8 cellular contexts compared by ENCODE assay signal in the genomic region with DNA sequence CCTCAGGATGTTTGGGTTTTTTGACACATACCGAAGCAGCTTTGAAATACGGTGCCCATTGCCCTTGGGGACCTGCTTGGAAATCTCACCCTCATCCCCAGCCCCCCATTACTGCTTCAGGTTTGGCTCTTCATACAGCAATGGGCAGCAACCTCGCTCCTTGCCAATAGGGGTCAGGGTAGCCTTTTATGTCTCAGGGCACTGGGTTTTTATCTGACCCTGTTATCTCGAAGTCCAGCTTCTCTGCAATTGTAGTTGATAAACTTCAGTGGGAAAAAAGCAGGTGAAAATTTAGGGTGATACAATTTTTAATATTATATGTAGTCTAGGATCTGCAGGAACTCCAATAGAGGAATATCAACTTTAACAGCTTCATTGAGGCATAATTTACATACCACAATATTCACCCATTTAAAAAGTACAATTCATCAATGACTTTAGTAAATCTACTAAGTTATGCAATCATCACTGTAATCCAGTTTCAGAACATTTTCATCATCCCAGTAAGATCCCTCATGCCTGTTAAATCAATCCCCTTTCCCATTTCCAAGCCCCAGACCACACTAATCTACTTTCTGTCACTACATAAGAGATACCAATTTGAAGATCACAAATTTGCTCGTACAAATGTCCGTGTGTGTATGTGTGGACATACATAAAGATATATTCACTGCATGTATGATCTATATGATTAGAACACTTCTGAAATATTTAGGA.
DNase-seq lines count a peak whose midpoint lies in the region; ATAC-seq, FAIRE-seq and TF ChIP-seq lines count a peak whose summit lies in the region.

No MANE protein-coding gene starts in this region.

- no peak overlapping the region for H3K4me3 ChIP-seq in Karpas-422 (ENCODE audit: low read length)
- no peak overlapping the region for H3K4me3 ChIP-seq in astrocyte (ENCODE audit: insufficient read depth, low read depth, low read length)
- no peak overlapping the region for H3K4me3 ChIP-seq in mesenchymal stem cell (ENCODE audit: insufficient read depth in 1 of 2, low read depth in 1 of 2, low read length in 2 of 2)

- peak; percentile 74 for FAIRE-seq in astrocyte (lab: Jason Lieb, UNC)

- no peaks in the 10 kb centered on the region for H3K27me3 Mint-ChIP-seq in astrocyte (ENCODE audit: low read depth, unreplicated experiment)
- H3K27me3 Mint-ChIP-seq in activated CD4-positive, alpha-beta memory T cell treated with anti-CD3 and anti-CD28 coated beads, Interleukin-2, amount 10 ng/mL, durations not matched to agents 7 days and 5 days = no peaks in the 10 kb centered on the region

- no peak overlapping the region for H2BK12ac ChIP-seq in mesenchymal stem cell (ENCODE audit: low read length in 2 of 2)

- H3K9me3 ChIP-seq in Karpas-422 (ENCODE audit: low read length) (no peaks in the 10 kb centered on the region), astrocyte (ENCODE audit: insufficient read depth, low read depth, low read length) (no peaks in the 10 kb centered on the region), mesenchymal stem cell (ENCODE audit: control insufficient read depth, low read length) (no peaks in the 10 kb centered on the region)

- peaks cover 38% of the 10 kb centered on the region for H3K4me1 Mint-ChIP-seq in astrocyte (ENCODE audit: low read depth, unreplicated experiment)
- no peaks in the 10 kb centered on the region for H3K4me1 Mint-ChIP-seq in activated CD4-positive, alpha-beta memory T cell treated with anti-CD3 and anti-CD28 coated beads, Interleukin-2, amount 10 ng/mL, durations not matched to agents 7 days and 5 days

- H3K14ac ChIP-seq in mesenchymal stem cell (ENCODE audit: low read length in 2 of 2) = no peak overlapping the region

- 40% methylated on average over 4 of the region's 6 CpGs for WGBS in mesenchymal stem cell

- no peaks in the 10 kb centered on the region for H3K9me3 Mint-ChIP-seq in astrocyte (ENCODE audit: unreplicated experiment)
- H3K9me3 Mint-ChIP-seq in activated CD4-positive, alpha-beta memory T cell treated with anti-CD3 and anti-CD28 coated beads, Interleukin-2, amount 10 ng/mL, durations not matched to agents 7 days and 5 days = no peaks in the 10 kb centered on the region

- CTCF ChIA-PET in activated CD4-positive, alpha-beta memory T cell treated with anti-CD3 and anti-CD28 coated beads, Interleukin-2, amount 10 ng/mL, durations not matched to agents 7 days and 5 days (lab: Charles Lee) = no interaction called here

- DNase-seq in NCI-H2029 (lab: John Stamatoyannopoulos, UW) (peak; percentile 51), NCI-H2029 treated with DMSO at 0.1 percent for 48 hours (lab: John Stamatoyannopoulos, UW) (no peak), Karpas-422 (peak; percentile 66), astrocyte (ENCODE audit: low read depth) (no peak), mesenchymal stem cell (peak; percentile 64), inferior parietal cortex (ENCODE audit: extremely low spot score) (no peak)
- no peak for DNase-seq in activated CD4-positive, alpha-beta memory T cell treated with anti-CD3 and anti-CD28 coated beads, Interleukin-2, amount 10 ng/mL, durations not matched to agents 7 days and 5 days

- no peaks in the 10 kb centered on the region for H3K27me3 ChIP-seq in Karpas-422 (ENCODE audit: low read length)
- no peaks in the 10 kb centered on the region for H3K27me3 ChIP-seq in astrocyte (ENCODE audit: insufficient read depth, low read length)
- H3K27me3 ChIP-seq in mesenchymal stem cell (ENCODE audit: control insufficient read depth in 1 of 2, insufficient read depth in 1 of 2, low read length in 2 of 2) = no peaks in the 10 kb centered on the region

- H3K4ac ChIP-seq in mesenchymal stem cell (ENCODE audit: low read depth in 1 of 2, low read length in 2 of 2) = no peak overlapping the region

- H4K20me1 ChIP-seq in Karpas-422 (ENCODE audit: insufficient read depth, low read depth, low read length) (no peaks in the 10 kb centered on the region; the same call in 1 of the 2 replicates), astrocyte (ENCODE audit: insufficient read depth, low read length) (no peaks in the 10 kb centered on the region)

- peaks cover 5% of the 10 kb centered on the region for H3K4me1 ChIP-seq in Karpas-422 (ENCODE audit: low read length)
- H3K4me1 ChIP-seq in astrocyte (ENCODE audit: insufficient read depth, low read length) = peaks cover 13% of the 10 kb centered on the region
- no peaks in the 10 kb centered on the region for H3K4me1 ChIP-seq in mesenchymal stem cell (ENCODE audit: control insufficient read depth, insufficient read depth, low read depth, low read length)

- H3K27ac Mint-ChIP-seq in astrocyte (ENCODE audit: unreplicated experiment) = no peak overlapping the region
- H3K27ac Mint-ChIP-seq in activated CD4-positive, alpha-beta memory T cell treated with anti-CD3 and anti-CD28 coated beads, Interleukin-2, amount 10 ng/mL, durations not matched to agents 7 days and 5 days = no peak overlapping the region

- H4K91ac ChIP-seq in mesenchymal stem cell (ENCODE audit: low read length) = no peak overlapping the region

- H3K9ac ChIP-seq in Karpas-422 (ENCODE audit: low read length) (no peak overlapping the region), astrocyte (ENCODE audit: low read length) (no peak overlapping the region), mesenchymal stem cell (ENCODE audit: low read length) (no peak overlapping the region)

- H3K18ac ChIP-seq in mesenchymal stem cell (ENCODE audit: low read depth in 1 of 2, low read length in 2 of 2) = no peak overlapping the region

- no peak overlapping the region for H3K23ac ChIP-seq in mesenchymal stem cell (ENCODE audit: low read length in 2 of 2)

- H2BK5ac ChIP-seq in mesenchymal stem cell (ENCODE audit: low read depth, low read length, poor library complexity, severe bottlenecking) = no peak overlapping the region

- H3K27ac ChIP-seq in Karpas-422 (ENCODE audit: low read length) = no peak overlapping the region
- H3K27ac ChIP-seq in astrocyte (ENCODE audit: low read depth, low read length) = no peak overlapping the region
- no peak overlapping the region for H3K27ac ChIP-seq in mesenchymal stem cell (ENCODE audit: low read length, poor library complexity, severe bottlenecking)

- no peak for ATAC-seq in GM18502 (IDR thresholded peaks at IDR 0.05; ENCODE audit: poor library complexity, unreplicated experiment)

- no peak overlapping the region for H4K8ac ChIP-seq in mesenchymal stem cell (ENCODE audit: low read length)

- peak; percentile 83 for TF ChIP-seq CTCF in astrocyte (IDR thresholded peaks at IDR 0.05; ENCODE audit: insufficient read depth, low read depth, low read length)

- H3K79me2 ChIP-seq in Karpas-422 (ENCODE audit: low read length) = no peaks in the 10 kb centered on the region
- no peaks in the 10 kb centered on the region for H3K79me2 ChIP-seq in astrocyte (ENCODE audit: insufficient read depth, low read length)

- H2BK15ac ChIP-seq in mesenchymal stem cell (ENCODE audit: low read depth, poor library complexity, severe bottlenecking) = no peak overlapping the region

- H2BK120ac ChIP-seq in mesenchymal stem cell (ENCODE audit: low read depth, low read length) = no peak overlapping the region

- H3K9me2 ChIP-seq in Karpas-422 (replicated peaks; ENCODE audit: insufficient read depth, low read length) = no peaks in the 10 kb centered on the region

- no peak overlapping the region for H2AK5ac ChIP-seq in mesenchymal stem cell (ENCODE audit: low read length, severe bottlenecking)

- peaks cover 1% of the 10 kb centered on the region for H3K79me1 ChIP-seq in mesenchymal stem cell (replicated peaks; ENCODE audit: low read length, poor library complexity, severe bottlenecking)

- H3K4me3 Mint-ChIP-seq in astrocyte (ENCODE audit: unreplicated experiment) = no peak overlapping the region
- no peak overlapping the region for H3K4me3 Mint-ChIP-seq in activated CD4-positive, alpha-beta memory T cell treated with anti-CD3 and anti-CD28 coated beads, Interleukin-2, amount 10 ng/mL, durations not matched to agents 7 days and 5 days

- H3K4me2 ChIP-seq in Karpas-422 (ENCODE audit: low read depth, low read length, poor library complexity, severe bottlenecking) (no peak overlapping the region), astrocyte (ENCODE audit: low read length) (no peak overlapping the region), mesenchymal stem cell (ENCODE audit: low read length, poor library complexity, severe bottlenecking) (no peak overlapping the region)

- no peaks in the 10 kb centered on the region for H3K36me3 ChIP-seq in Karpas-422 (ENCODE audit: insufficient read depth, low read length)
- no peaks in the 10 kb centered on the region for H3K36me3 ChIP-seq in astrocyte (ENCODE audit: insufficient read depth, low read length)
- no peaks in the 10 kb centered on the region for H3K36me3 ChIP-seq in mesenchymal stem cell (ENCODE audit: control insufficient read depth in 1 of 2, insufficient read depth in 2 of 2, low read depth in 1 of 2, low read length in 2 of 2)

- H2AFZ ChIP-seq in Karpas-422 (ENCODE audit: low read length) = no peak overlapping the region
- H2AFZ ChIP-seq in astrocyte (ENCODE audit: low read depth, low read length) = no peak overlapping the region
- no peak overlapping the region for H2AFZ ChIP-seq in mesenchymal stem cell (ENCODE audit: low read depth, low read length)

- no peaks in the 10 kb centered on the region for H3K36me3 Mint-ChIP-seq in astrocyte (ENCODE audit: low read depth, unreplicated experiment)
- no peaks in the 10 kb centered on the region for H3K36me3 Mint-ChIP-seq in activated CD4-positive, alpha-beta memory T cell treated with anti-CD3 and anti-CD28 coated beads, Interleukin-2, amount 10 ng/mL, durations not matched to agents 7 days and 5 days (ENCODE audit: low read depth)

- POLR2A ChIA-PET in activated CD4-positive, alpha-beta memory T cell treated with anti-CD3 and anti-CD28 coated beads, Interleukin-2, amount 10 ng/mL, durations not matched to agents 7 days and 5 days (lab: Charles Lee) = no interaction called here

Comparison
In these comparisons a context has a peak if more than half of its experiments do, and no peak if none do; other contexts are left out.
1. DNase-seq: peak in NCI-H2029 (single experiment), Karpas-422 (single experiment) and mesenchymal stem cell (single experiment); none in NCI-H2029 treated with DMSO at 0.1 percent for 48 hours (single experiment), astrocyte (single experiment), inferior parietal cortex (single experiment) and activated CD4-positive, alpha-beta memory T cell treated with anti-CD3 and anti-CD28 coated beads, Interleukin-2, amount 10 ng/mL, durations not matched to agents 7 days and 5 days (single experiment).